ENCODE assay signal across 15 cellular contexts in genomic region chr17:1354022-1354421, GRCh38.
"Had no signal": no experiment of that assay in that cellular context is flagged by ENCODE, and none has a peak within 500 bp of the region (broad histone marks: within the 10 kb centered on the region; RNA-seq: fewer than 3 reads in every experiment).

No MANE protein-coding gene starts in this region.

- H3K27me3 ChIP-seq: pancreas, transverse colon had no signal

- H3K27ac ChIP-seq: pancreas, transverse colon had no signal

- H3K9ac ChIP-seq: SK-N-SH had no signal

- H3K4me3 ChIP-seq: mucosa of descending colon, pancreas, transverse colon had no signal

- H3K4me1 ChIP-seq: pancreas had no signal

- H3K4me3 Mint-ChIP-seq: activated T-cell treated with anti-CD3 and anti-CD28 coated beads, Interleukin-2, amount 50 U/mL, for 4 hours; naive thymus-derived CD4-positive, alpha-beta T cell; T-cell had no signal

- ATAC-seq: activated CD4-positive, CD25-positive, alpha-beta regulatory T cell treated with anti-CD3 and anti-CD28 coated beads, Interleukin-2, amount 50 U/mL, for 24 hours; activated naive CD4-positive, alpha-beta T cell treated with anti-CD3 and anti-CD28 coated beads, Interleukin-2, amount 50 U/mL, for 72 hours; activated T-cell treated with anti-CD3 and anti-CD28 coated beads, Interleukin-2, amount 50 U/mL, for 4 hours; left colon; mucosa of descending colon; naive thymus-derived CD4-positive, alpha-beta T cell; pancreas; T-cell had no signal

- H3K27me3 Mint-ChIP-seq: naive thymus-derived CD4-positive, alpha-beta T cell; T-cell had no signal

- H3K9me3 ChIP-seq: mucosa of descending colon, pancreas, SK-N-SH, transverse colon had no signal

- DNase-seq: activated gamma-delta T cell; activated T-cell treated with anti-CD3 and anti-CD28 coated beads, Interleukin-2, amount 50 U/mL, for 4 hours; left colon; mucosa of descending colon; naive thymus-derived CD4-positive, alpha-beta T cell; pancreas; retina; SK-N-SH; stimulated activated CD4-positive, alpha-beta T cell treated with anti-CD3 and anti-CD28 coated beads, Interleukin-2, amount 100 ng/mL, for 48 hours; stimulated activated naive CD4-positive, alpha-beta T cell; T-cell; T-helper 9 cell; transverse colon had no signal

- H3K9me3 Mint-ChIP-seq: activated naive CD4-positive, alpha-beta T cell treated with anti-CD3 and anti-CD28 coated beads, Interleukin-2, amount 50 U/mL, for 72 hours; activated T-cell treated with anti-CD3 and anti-CD28 coated beads, Interleukin-2, amount 50 U/mL, for 4 hours; naive thymus-derived CD4-positive, alpha-beta T cell; T-cell had no signal

- H3K27ac Mint-ChIP-seq: naive thymus-derived CD4-positive, alpha-beta T cell; T-cell had no signal
